Comparison of ENCODE assay signal across 1 cellular context in genomic region chr1:23980725-23981063, GRCh38.
TF ChIP-seq lines count a peak whose summit lies in the region.

No MANE protein-coding gene starts in this region.

TF ChIP-seq in GM12878, 131 proteins besides CTCF, POLR2A, EP300 and RAD21 (continued from another document and continues in another):
- TF ChIP-seq E4F1 (IDR thresholded peaks at IDR 0.05; ENCODE audit: borderline replicate concordance, partially characterized antibody) (no peak), TAF1 (IDR thresholded peaks at IDR 0.05; ENCODE audit: borderline replicate concordance, low read depth, low read length) (no peak; the same call in 1 of the 2 replicates), BHLHE40 (IDR thresholded peaks at IDR 0.05; ENCODE audit: borderline replicate concordance in 1 of 2, low read depth in 2 of 2, low read length in 1 of 2) (peak; percentile 22 to 46; a peak in 3 of 4 replicates), TBL1XR1 (IDR thresholded peaks at IDR 0.05; ENCODE audit: low read depth, low read length) (no peak), KLF5 (IDR thresholded peaks at IDR 0.05; ENCODE audit: partially characterized antibody) (no peak), NR2F1 (conservative IDR thresholded peaks at IDR 0.05) (no peak; the same call in 1 of the 2 replicates), MEF2A (IDR thresholded peaks at IDR 0.05; ENCODE audit: insufficient read depth, low read depth, low read length) (no peak), ZBTB11 (CRISPR knock-in tag; IDR thresholded peaks at IDR 0.05) (no peak), LARP7 (IDR thresholded peaks at IDR 0.05) (peak; percentile 41; the same call in 1 of the 2 replicates), ZNF622 (IDR thresholded peaks at IDR 0.05) (no peak), MYC (IDR thresholded peaks at IDR 0.05; ENCODE audit: insufficient read depth, insufficient read length, insufficient replicate concordance, low read length, severe bottlenecking) (no peak), POLR2AphosphoS5 (IDR thresholded peaks at IDR 0.05; ENCODE audit: low read length) (no peak), BMI1 (IDR thresholded peaks at IDR 0.05; ENCODE audit: borderline replicate concordance) (no peak), SUPT20H (IDR thresholded peaks at IDR 0.05; ENCODE audit: borderline replicate concordance, control insufficient read depth, low read depth, low read length) (no peak), SMC3 (IDR thresholded peaks at IDR 0.05; ENCODE audit: borderline replicate concordance, low read length) (no peak; the same call in 1 of the 2 replicates), CBX3 (IDR thresholded peaks at IDR 0.05; ENCODE audit: borderline replicate concordance, low read depth) (no peak), RUNX3 (IDR thresholded peaks at IDR 0.05; ENCODE audit: low read length) (peak; percentile 56; the same call in 1 of the 2 replicates), JUNB (IDR thresholded peaks at IDR 0.05) (no peak), YBX1 (IDR thresholded peaks at IDR 0.05) (no peak), CHD1 (IDR thresholded peaks at IDR 0.05; ENCODE audit: low read depth, low read length) (no peak), NR2C2 (IDR thresholded peaks at IDR 0.05; ENCODE audit: borderline replicate concordance, control insufficient read depth, insufficient read length, low read depth) (no peak), CBFB (IDR thresholded peaks at IDR 0.05; ENCODE audit: low read depth) (no peak; the same call in 1 of the 2 replicates), IRF4 (IDR thresholded peaks at IDR 0.05; ENCODE audit: low read depth, low read length) (no peak), SPI1 (IDR thresholded peaks at IDR 0.05; ENCODE audit: borderline replicate concordance, insufficient read depth, low read depth, low read length) (no peak), ZBTB33 (IDR thresholded peaks at IDR 0.05) (no peak), IRF3 (IDR thresholded peaks at IDR 0.05) (no peak), CBX5 (IDR thresholded peaks at IDR 0.05; ENCODE audit: low read depth) (0 out of 2 replicates have a peak, but pooled peaks have one; percentile 74), GATAD2B (conservative IDR thresholded peaks at IDR 0.05; ENCODE audit: low read depth) (peak; percentile 6; the same call in 1 of the 2 replicates), TCF7 (IDR thresholded peaks at IDR 0.05; ENCODE audit: borderline replicate concordance) (no peak), PML (IDR thresholded peaks at IDR 0.05; ENCODE audit: low read length) (no peak; the same call in 1 of the 2 replicates), IKZF2 (IDR thresholded peaks at IDR 0.05) (peak; percentile 51 to 61; a peak in 3 of 4 replicates), MYB (IDR thresholded peaks at IDR 0.05; ENCODE audit: borderline replicate concordance, low read depth, low read length) (no peak), MTA3 (IDR thresholded peaks at IDR 0.05; ENCODE audit: borderline replicate concordance, low read length) (no peak; the same call in 1 of the 2 replicates), CREB1 (IDR thresholded peaks at IDR 0.05; ENCODE audit: low read depth) (no peak; the same call in 1 of the 2 replicates), JUND (IDR thresholded peaks at IDR 0.05; ENCODE audit: low read depth, low read length) (no peak), E2F8 (IDR thresholded peaks at IDR 0.05; ENCODE audit: low read depth, partially characterized antibody) (no peak), CHD4 (IDR thresholded peaks at IDR 0.05) (no peak), ZSCAN29 (IDR thresholded peaks at IDR 0.05) (no peak), NFIC (IDR thresholded peaks at IDR 0.05; ENCODE audit: low read depth, low read length) (peak; percentile 47; the same call in 1 of the 2 replicates), BCL11A (IDR thresholded peaks at IDR 0.05; ENCODE audit: low read depth, low read length) (no peak), ZBTB40 (IDR thresholded peaks at IDR 0.05; ENCODE audit: borderline replicate concordance) (no peak), NRF1 (conservative IDR thresholded peaks at IDR 0.05; ENCODE audit: low read depth, low read length) (no peak), NFYA (IDR thresholded peaks at IDR 0.05; ENCODE audit: borderline replicate concordance, low read depth, low read length) (no peak), STAT1 (conservative IDR thresholded peaks at IDR 0.05) (no peak), NFXL1 (IDR thresholded peaks at IDR 0.05; ENCODE audit: borderline replicate concordance) (no peak), KAT2A (conservative IDR thresholded peaks at IDR 0.05; ENCODE audit: control insufficient read depth, low read depth, low read length) (no peak), IRF5 (IDR thresholded peaks at IDR 0.05; ENCODE audit: borderline replicate concordance) (no peak), TCF12 (IDR thresholded peaks at IDR 0.05; ENCODE audit: low read depth, low read length) (0 out of 2 replicates have a peak, but pooled peaks have one; percentile 34), BACH1 (IDR thresholded peaks at IDR 0.05; ENCODE audit: borderline replicate concordance) (peak; percentile 45; the same call in 1 of the 2 replicates), ZBED1 (IDR thresholded peaks at IDR 0.05; ENCODE audit: borderline replicate concordance) (peak; percentile 49; the same call in 1 of the 2 replicates), RB1 (IDR thresholded peaks at IDR 0.05; ENCODE audit: borderline replicate concordance) (no peak)
